ENCODE assay signal across 19 cellular contexts in genomic region chr9:13992136-13992798, GRCh38.
A peak's percentile ranks its signal among the peaks of the same experiment; 100 is the strongest.
DNase-seq lines count a peak whose midpoint lies in the region; ATAC-seq and TF ChIP-seq lines count a peak whose summit lies in the region.
"Had no signal": no experiment of that assay in that cellular context is flagged by ENCODE, and none has a peak within 500 bp of the region (broad histone marks: within the 10 kb centered on the region; RNA-seq: fewer than 3 reads in every experiment).

No MANE protein-coding gene starts in this region.

- intact Hi-C loops in gastrocnemius medialis (cut with DNase I; ENCODE audit: low total_unique reads), result no loop called here

- H3K27ac ChIP-seq in gastrocnemius medialis, result peak overlapping the region in 3 of 4 donors; percentile 34 to 67 (median 52)
- H3K27ac ChIP-seq: 22Rv1, BLaER1, testis had no signal

- no peak overlapping the region for H3K4me3 ChIP-seq in gastrocnemius medialis
- H3K4me3 ChIP-seq: BLaER1, testis had no signal

- no peaks in the 10 kb centered on the region for H3K9me3 ChIP-seq in gastrocnemius medialis
- H3K9me3 ChIP-seq: testis had no signal

- H3K4me1 ChIP-seq in gastrocnemius medialis, result peaks cover 27 to 34% of the 10 kb centered on the region in 2 donors
- H3K4me1 ChIP-seq: BLaER1, testis had no signal

- ATAC-seq in gastrocnemius medialis, result peak; percentile 64 to 73
- ATAC-seq in HG02610 (IDR thresholded peaks at IDR 0.05; ENCODE audit: unreplicated experiment), result no peak
- ATAC-seq: activated CD8-positive, alpha-beta T cell treated with anti-CD3 and anti-CD28 coated beads, Interleukin-2, amount 10 ng/mL, durations not matched to agents 7 days and 5 days; naive thymus-derived CD8-positive, alpha-beta T cell; WTC11 had no signal

- H3K36me3 ChIP-seq in gastrocnemius medialis, result no peaks in the 10 kb centered on the region
- H3K36me3 ChIP-seq: BLaER1 had no signal

- TF ChIP-seq CTCF in gastrocnemius medialis (IDR thresholded peaks at IDR 0.05 in 4 of 5, conservative IDR thresholded peaks at IDR 0.05 in 1 of 5), result no peak

- TF ChIP-seq POLR2A in gastrocnemius medialis (IDR thresholded peaks at IDR 0.05), result no peak

- in situ Hi-C loops in gastrocnemius medialis (cut with MboI; ENCODE audit: low sequenced_read_pairs in 4 of 4), result no loop called here

- peak; percentile 69 for DNase-seq in DMS153 treated with DMSO at 0.1 percent for 48 hours (lab: John Stamatoyannopoulos, UW; ENCODE audit: unreplicated experiment)
- DNase-seq in DMS153 (lab: John Stamatoyannopoulos, UW), result no peak
- DNase-seq in NCI-H748 treated with DMSO at 0.1 percent for 48 hours (lab: John Stamatoyannopoulos, UW), result peak; percentile 94
- peak; percentile 44 for DNase-seq in fibroblast of gingiva (ENCODE audit: low read depth)
- no peak for DNase-seq in gastrocnemius medialis
- DNase-seq in stimulated activated naive CD4-positive, alpha-beta T cell treated with Interleukin-2 at 50 U/mL for 16 hours (lab: John Stamatoyannopoulos, UW), result no peak
- DNase-seq in inferior parietal cortex (ENCODE audit: extremely low spot score), result no peak
- DNase-seq: activated CD8-positive, alpha-beta T cell treated with anti-CD3 and anti-CD28 coated beads, Interleukin-2, amount 10 ng/mL, durations not matched to agents 7 days and 5 days; activated T-cell treated with anti-CD3 and anti-CD28 coated beads, Interleukin-2, amount 50 U/mL, for 48 hours; dermis blood vessel endothelial cell; HFFc6; immature natural killer cell; naive thymus-derived CD8-positive, alpha-beta T cell; SIG-M5; testis had no signal

- H3K27me3 ChIP-seq in gastrocnemius medialis, result no peaks in the 10 kb centered on the region
- H3K27me3 ChIP-seq: BLaER1, testis had no signal

Comparison
In these comparisons a context has a peak if more than half of its experiments do, and no peak if none do; other contexts are left out.
1. DNase-seq: peak in DMS153 treated with DMSO at 0.1 percent for 48 hours (single experiment), NCI-H748 treated with DMSO at 0.1 percent for 48 hours (single experiment) and fibroblast of gingiva (single experiment); none in DMS153 (single experiment), gastrocnemius medialis (0 of 2), stimulated activated naive CD4-positive, alpha-beta T cell treated with Interleukin-2 at 50 U/mL for 16 hours (single experiment) and inferior parietal cortex (single experiment).